ENCODE assay signal across 30 cellular contexts in the genomic region with DNA sequence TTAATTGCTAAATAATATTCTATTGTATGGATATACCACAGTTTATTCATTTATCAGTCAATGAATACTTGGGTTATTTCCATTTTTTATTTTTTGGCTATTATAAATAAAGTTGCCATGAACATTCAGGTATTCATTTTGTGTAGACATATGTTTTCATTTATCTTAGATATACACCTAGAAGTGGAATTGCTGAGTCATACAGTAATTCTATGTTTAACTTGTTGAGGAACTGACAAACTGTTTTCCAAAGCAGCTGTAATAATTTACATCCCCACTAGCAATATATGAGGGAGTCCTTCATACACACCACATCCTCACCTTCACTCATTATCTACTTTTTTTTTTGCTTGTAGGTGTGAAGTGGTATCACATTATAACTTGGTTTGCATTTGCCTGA.
"Had no signal": no experiment of that assay in that cellular context is flagged by ENCODE, and none has a peak within 500 bp of the region (broad histone marks: within the 10 kb centered on the region; RNA-seq: fewer than 3 reads in every experiment).

No MANE protein-coding gene starts in this region.

- H3K27me3 ChIP-seq: ascending aorta, breast epithelium, dorsolateral prefrontal cortex had no signal

- H3K36me3 Mint-ChIP-seq: activated CD4-positive, alpha-beta memory T cell treated with anti-CD3 and anti-CD28 coated beads for 36 hours; activated CD8-positive, alpha-beta memory T cell treated with anti-CD3 and anti-CD28 coated beads, Interleukin-2, amount 10 ng/mL, durations not matched to agents 7 days and 5 days; activated naive CD4-positive, alpha-beta T cell treated with anti-CD3 and anti-CD28 coated beads, Interleukin-2, amount 10 ng/mL, durations not matched to agents 7 days and 5 days; activated naive CD4-positive, alpha-beta T cell treated with anti-CD3 and anti-CD28 coated beads, Interleukin-2, amount 50 U/mL, for 72 hours; activated naive CD8-positive, alpha-beta T cell treated with anti-CD3 and anti-CD28 coated beads, Interleukin-2, amount 10 ng/mL, durations not matched to agents 7 days and 5 days had no signal

- DNase-seq: activated CD4-positive, alpha-beta memory T cell treated with anti-CD3 and anti-CD28 coated beads for 36 hours; activated CD4-positive, alpha-beta T cell treated with anti-CD3 and anti-CD28 coated beads for 36 hours; activated CD4-positive, alpha-beta T cell treated with anti-CD3 and anti-CD28 coated beads, Interleukin-2, amount 10 ng/mL, durations not matched to agents 24 days and 14 days; activated CD4-positive, CD25-positive, alpha-beta regulatory T cell; activated CD4-positive, CD25-positive, alpha-beta regulatory T cell treated with anti-CD3 and anti-CD28 coated beads, Interleukin-2, amount 50 U/mL, for 72 hours; activated CD8-positive, alpha-beta memory T cell treated with anti-CD3 and anti-CD28 coated beads, Interleukin-2, amount 10 ng/mL, durations not matched to agents 7 days and 5 days; activated CD8-positive, alpha-beta memory T cell treated with anti-CD3 and anti-CD28 coated beads, Interleukin-2, amount 50 U/mL, for 4 hours; activated CD8-positive, alpha-beta T cell treated with anti-CD3 and anti-CD28 coated beads, Interleukin-2, amount 10 ng/mL, durations not matched to agents 7 days and 5 days; activated gamma-delta T cell; activated naive CD4-positive, alpha-beta T cell; activated naive CD4-positive, alpha-beta T cell treated with anti-CD3 and anti-CD28 coated beads, Interleukin-2, amount 10 ng/mL, durations not matched to agents 7 days and 5 days; activated naive CD8-positive, alpha-beta T cell treated with anti-CD3 and anti-CD28 coated beads, Interleukin-2, amount 10 ng/mL, durations not matched to agents 7 days and 5 days; activated T-cell treated with anti-CD3 and anti-CD28 coated beads, Interleukin-2, amount 50 U/mL, for 1 hour; activated T-cell treated with anti-CD3 and anti-CD28 coated beads, Interleukin-2, amount 50 U/mL, for 48 hours; dorsolateral prefrontal cortex; effector memory CD4-positive, alpha-beta T cell; endodermal cell; foreskin fibroblast; head of caudate nucleus; T-helper 2 cell had no signal

- H3K9me3 ChIP-seq: ascending aorta, breast epithelium had no signal

- FAIRE-seq: frontal cortex had no signal

- H3K4me1 Mint-ChIP-seq: activated CD4-positive, alpha-beta T cell treated with anti-CD3 and anti-CD28 coated beads for 36 hours; activated CD4-positive, alpha-beta T cell treated with anti-CD3 and anti-CD28 coated beads, Interleukin-2, amount 10 ng/mL, durations not matched to agents 24 days and 14 days; activated CD8-positive, alpha-beta memory T cell treated with anti-CD3 and anti-CD28 coated beads, Interleukin-2, amount 10 ng/mL, durations not matched to agents 7 days and 5 days; activated naive CD4-positive, alpha-beta T cell treated with anti-CD3 and anti-CD28 coated beads, Interleukin-2, amount 10 ng/mL, durations not matched to agents 7 days and 5 days; activated naive CD8-positive, alpha-beta T cell treated with anti-CD3 and anti-CD28 coated beads, Interleukin-2, amount 10 ng/mL, durations not matched to agents 7 days and 5 days; central memory CD8-positive, alpha-beta T cell had no signal

- H3K4me3 ChIP-seq: ascending aorta, breast epithelium, coronary artery, dorsolateral prefrontal cortex had no signal

- H3K27me3 Mint-ChIP-seq: activated CD4-positive, alpha-beta memory T cell treated with anti-CD3 and anti-CD28 coated beads for 36 hours; activated CD4-positive, alpha-beta T cell treated with anti-CD3 and anti-CD28 coated beads for 36 hours; activated CD4-positive, alpha-beta T cell treated with anti-CD3 and anti-CD28 coated beads, Interleukin-2, amount 10 ng/mL, durations not matched to agents 24 days and 14 days; activated CD8-positive, alpha-beta memory T cell treated with anti-CD3 and anti-CD28 coated beads, Interleukin-2, amount 10 ng/mL, durations not matched to agents 7 days and 5 days; activated naive CD4-positive, alpha-beta T cell treated with anti-CD3 and anti-CD28 coated beads, Interleukin-2, amount 10 ng/mL, durations not matched to agents 7 days and 5 days; activated naive CD8-positive, alpha-beta T cell treated with anti-CD3 and anti-CD28 coated beads, Interleukin-2, amount 10 ng/mL, durations not matched to agents 7 days and 5 days; central memory CD8-positive, alpha-beta T cell; dendritic cell treated with granulocyte-macrophage colony-stimulating factor and Interleukin-4, amounts not matched to agents 40 ng/mL and 50 ng/mL, for 4 days had no signal

- H3K27ac ChIP-seq: ascending aorta, breast epithelium, coronary artery, dorsolateral prefrontal cortex had no signal

- H3K4me1 ChIP-seq: ascending aorta, breast epithelium had no signal

- H3K27ac Mint-ChIP-seq: activated CD4-positive, alpha-beta memory T cell treated with anti-CD3 and anti-CD28 coated beads for 36 hours; activated CD4-positive, alpha-beta T cell treated with anti-CD3 and anti-CD28 coated beads for 36 hours; activated CD4-positive, alpha-beta T cell treated with anti-CD3 and anti-CD28 coated beads, Interleukin-2, amount 10 ng/mL, durations not matched to agents 24 days and 14 days; activated CD8-positive, alpha-beta memory T cell treated with anti-CD3 and anti-CD28 coated beads, Interleukin-2, amount 10 ng/mL, durations not matched to agents 7 days and 5 days; activated CD8-positive, alpha-beta T cell treated with anti-CD3 and anti-CD28 coated beads, Interleukin-2, amount 10 ng/mL, durations not matched to agents 7 days and 5 days; activated naive CD4-positive, alpha-beta T cell treated with anti-CD3 and anti-CD28 coated beads, Interleukin-2, amount 10 ng/mL, durations not matched to agents 7 days and 5 days; activated naive CD4-positive, alpha-beta T cell treated with anti-CD3 and anti-CD28 coated beads, Interleukin-2, amount 50 U/mL, for 72 hours; activated naive CD8-positive, alpha-beta T cell treated with anti-CD3 and anti-CD28 coated beads, Interleukin-2, amount 10 ng/mL, durations not matched to agents 7 days and 5 days; activated T-helper 1 cell treated with anti-CD3 and anti-CD28 coated beads, Interleukin-12 subunit alpha, Interleukin-12 subunit beta, Interleukin-2, Interleukin-4 antibody, amounts not matched to agents 30 ng/mL and 10 ng/mL and 1 ng/mL, durations not matched to agents 14 hours and 24 hours and 36 hours; brain; dendritic cell treated with granulocyte-macrophage colony-stimulating factor and Interleukin-4, amounts not matched to agents 40 ng/mL and 50 ng/mL, for 4 days; endodermal cell had no signal

- ATAC-seq: activated CD4-positive, alpha-beta T cell treated with anti-CD3 and anti-CD28 coated beads for 36 hours; activated CD8-positive, alpha-beta memory T cell treated with anti-CD3 and anti-CD28 coated beads, Interleukin-2, amount 10 ng/mL, durations not matched to agents 7 days and 5 days; activated CD8-positive, alpha-beta T cell treated with anti-CD3 and anti-CD28 coated beads, Interleukin-2, amount 10 ng/mL, durations not matched to agents 7 days and 5 days; activated naive CD4-positive, alpha-beta T cell treated with anti-CD3 and anti-CD28 coated beads, Interleukin-2, amount 50 U/mL, for 72 hours; esophagus mucosa had no signal

- H3K4me3 Mint-ChIP-seq: activated CD4-positive, alpha-beta memory T cell treated with anti-CD3 and anti-CD28 coated beads for 36 hours; activated CD4-positive, alpha-beta T cell treated with anti-CD3 and anti-CD28 coated beads for 36 hours; activated CD4-positive, alpha-beta T cell treated with anti-CD3 and anti-CD28 coated beads, Interleukin-2, amount 10 ng/mL, durations not matched to agents 24 days and 14 days; activated CD8-positive, alpha-beta memory T cell treated with anti-CD3 and anti-CD28 coated beads, Interleukin-2, amount 10 ng/mL, durations not matched to agents 7 days and 5 days; activated CD8-positive, alpha-beta T cell treated with anti-CD3 and anti-CD28 coated beads, Interleukin-2, amount 10 ng/mL, durations not matched to agents 7 days and 5 days; activated naive CD4-positive, alpha-beta T cell treated with anti-CD3 and anti-CD28 coated beads, Interleukin-2, amount 10 ng/mL, durations not matched to agents 7 days and 5 days; activated naive CD8-positive, alpha-beta T cell treated with anti-CD3 and anti-CD28 coated beads, Interleukin-2, amount 10 ng/mL, durations not matched to agents 7 days and 5 days; activated T-helper 1 cell treated with anti-CD3 and anti-CD28 coated beads, Interleukin-12 subunit alpha, Interleukin-12 subunit beta, Interleukin-2, Interleukin-4 antibody, amounts not matched to agents 30 ng/mL and 10 ng/mL and 1 ng/mL, durations not matched to agents 14 hours and 24 hours and 36 hours; brain; central memory CD8-positive, alpha-beta T cell; dendritic cell treated with granulocyte-macrophage colony-stimulating factor and Interleukin-4, amounts not matched to agents 40 ng/mL and 50 ng/mL, for 4 days; endodermal cell had no signal

- H3K9me3 Mint-ChIP-seq: activated CD4-positive, alpha-beta T cell treated with anti-CD3 and anti-CD28 coated beads, Interleukin-2, amount 10 ng/mL, durations not matched to agents 24 days and 14 days; activated naive CD8-positive, alpha-beta T cell treated with anti-CD3 and anti-CD28 coated beads, Interleukin-2, amount 10 ng/mL, durations not matched to agents 7 days and 5 days; activated T-helper 1 cell treated with anti-CD3 and anti-CD28 coated beads, Interleukin-12 subunit alpha, Interleukin-12 subunit beta, Interleukin-2, Interleukin-4 antibody, amounts not matched to agents 30 ng/mL and 10 ng/mL and 1 ng/mL, durations not matched to agents 14 hours and 24 hours and 36 hours had no signal

- H3K36me3 ChIP-seq: ascending aorta, breast epithelium had no signal
